In the genomic region with DNA sequence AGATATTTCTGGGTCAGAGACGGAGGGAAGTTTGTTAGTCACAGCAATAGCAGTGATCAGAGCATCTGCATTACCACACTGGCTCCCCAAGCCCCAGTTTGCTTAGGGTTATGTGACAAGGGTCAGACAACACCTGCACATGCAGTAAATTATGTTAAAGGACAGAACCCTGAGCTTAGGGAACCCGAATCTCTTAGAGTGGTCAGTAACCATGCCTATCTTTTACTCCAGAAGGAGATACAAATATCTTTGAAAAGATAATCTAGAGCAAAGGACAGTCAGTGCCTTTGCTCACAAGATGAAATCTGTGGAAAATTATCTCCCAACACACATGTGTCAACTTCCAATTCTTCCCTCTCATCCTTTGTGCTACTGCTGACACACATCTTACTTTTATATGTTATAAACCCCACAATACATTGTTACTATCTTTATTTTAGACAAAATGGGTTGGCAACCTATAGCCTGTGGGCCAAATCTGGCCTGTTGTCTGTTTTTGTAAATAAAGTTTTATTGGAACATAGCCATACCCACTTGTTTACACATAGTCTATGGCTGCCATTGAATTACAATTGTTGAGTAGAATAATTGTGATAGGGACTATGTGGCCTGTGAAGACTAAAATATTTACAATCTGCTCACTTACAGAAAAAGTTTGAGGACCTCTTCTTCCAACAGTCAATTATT, we compare ENCODE assay signal across 33 cellular contexts.
"Had no signal": no experiment of that assay in that cellular context is flagged by ENCODE, and none has a peak within 500 bp of the region (broad histone marks: within the 10 kb centered on the region; RNA-seq: fewer than 3 reads in every experiment).

No MANE protein-coding gene starts in this region.

- H3K9me3 ChIP-seq: adrenal gland, ascending aorta, body of pancreas had no signal

- H3K36me3 ChIP-seq: adrenal gland, brain microvascular endothelial cell, breast epithelium, cardiac muscle cell had no signal

- ATAC-seq: activated naive CD4-positive, alpha-beta T cell treated with anti-CD3 and anti-CD28 coated beads, Interleukin-2, amount 50 U/mL, for 72 hours; activated naive CD8-positive, alpha-beta T cell treated with anti-CD3 and anti-CD28 coated beads, Interleukin-2, amount 50 U/mL, for 24 hours; activated T-cell treated with anti-CD3 and anti-CD28 coated beads, Interleukin-2, amount 50 U/mL, for 4 hours; activated T-cell treated with anti-CD3 and anti-CD28 coated beads, Interleukin-2, amount 50 U/mL, for 72 hours; activated T-helper 17 cell treated with anti-CD3 and anti-CD28 coated beads, Interleukin-2, amount 50 U/mL, for 72 hours; body of pancreas had no signal

- DNase-seq: activated effector memory CD4-positive, alpha-beta T cell treated with anti-CD3 and anti-CD28 coated beads, Interleukin-2, amount 50 U/mL, for 16 hours; activated effector memory CD4-positive, alpha-beta T cell treated with Interleukin-2 at 50 U/mL for 16 hours; activated gamma-delta T cell; activated gamma-delta T cell treated with Interleukin-2 at 50 U/mL for 16 hours; activated naive CD4-positive, alpha-beta T cell; activated naive CD4-positive, alpha-beta T cell treated with anti-CD3 and anti-CD28 coated beads for 36 hours; activated naive CD4-positive, alpha-beta T cell treated with anti-CD3 and anti-CD28 coated beads, Interleukin-2, amount 10 ng/mL, durations not matched to agents 7 days and 5 days; activated naive CD4-positive, alpha-beta T cell treated with anti-CD3 and anti-CD28 coated beads, Interleukin-2, amount 50 U/mL, for 16 hours; activated naive CD4-positive, alpha-beta T cell treated with Interleukin-2 at 50 U/mL for 16 hours; activated naive CD8-positive, alpha-beta T cell treated with anti-CD3 and anti-CD28 coated beads for 36 hours; activated naive CD8-positive, alpha-beta T cell treated with anti-CD3 and anti-CD28 coated beads, Interleukin-2, amount 10 ng/mL, durations not matched to agents 7 days and 5 days; activated naive CD8-positive, alpha-beta T cell treated with anti-CD3 and anti-CD28 coated beads, Interleukin-2, amount 50 U/mL, for 24 hours; activated T-cell treated with anti-CD3 and anti-CD28 coated beads, Interleukin-2, amount 50 U/mL, for 4 hours; activated T-cell treated with anti-CD3 and anti-CD28 coated beads, Interleukin-2, amount 50 U/mL, for 48 hours; activated T-cell treated with anti-CD3 and anti-CD28 coated beads, Interleukin-2, amount 50 U/mL, for 72 hours; adrenal gland; amniotic stem cell; amygdala; anterior cingulate cortex; aorta; body of pancreas; brain microvascular endothelial cell; caudate nucleus; central memory CD4-positive, alpha-beta T cell; cerebellar nuclear complex had no signal

- H3K27me3 ChIP-seq: adrenal gland, ascending aorta, body of pancreas, brain microvascular endothelial cell, breast epithelium, cardiac muscle cell had no signal

- H3K27ac ChIP-seq: adrenal gland, ascending aorta, body of pancreas, brain microvascular endothelial cell, breast epithelium, cardiac muscle cell had no signal

- FAIRE-seq: astrocyte, bronchial epithelial cell, colon had no signal

- H3K4me3 ChIP-seq: adrenal gland, ascending aorta, body of pancreas, breast epithelium, cardiac muscle cell had no signal

- H3K4me1 ChIP-seq: adrenal gland, ascending aorta, body of pancreas, breast epithelium had no signal
